8 cellular contexts compared by ENCODE assay signal in the genomic region with DNA sequence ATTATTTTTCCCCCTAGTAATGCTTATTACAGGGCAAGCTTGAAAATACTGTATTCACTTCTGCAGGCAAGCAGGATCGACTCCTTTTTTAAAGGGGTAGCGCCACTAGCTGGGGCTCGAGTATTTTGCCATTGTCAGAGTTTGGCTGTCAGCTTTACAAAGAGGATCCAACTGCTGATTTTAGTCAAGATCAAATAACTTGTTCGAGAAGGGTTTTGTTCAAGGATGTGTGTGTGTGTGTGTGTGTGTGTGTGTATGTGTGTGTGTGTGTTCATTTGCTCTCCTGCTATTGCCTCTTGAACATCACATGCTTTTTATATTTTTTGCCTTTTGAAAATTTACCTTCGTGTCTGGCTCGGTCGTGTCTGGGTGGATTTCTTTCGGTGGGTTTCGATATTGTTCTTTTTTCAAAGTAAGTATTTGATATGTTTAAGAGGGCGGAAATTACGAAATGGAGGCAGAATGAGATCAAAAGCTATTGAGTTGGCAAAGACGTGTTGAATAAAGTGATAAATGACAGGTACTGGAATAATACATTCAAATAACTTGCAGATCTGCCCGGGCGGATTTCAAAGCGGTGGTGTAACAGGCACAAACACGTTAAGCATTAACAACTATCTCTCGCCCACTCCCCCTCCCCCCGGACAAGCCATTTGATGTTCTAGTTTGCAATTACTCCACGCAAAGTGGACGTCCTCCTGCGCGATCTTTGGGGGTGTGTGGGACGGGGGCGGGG. TPM values are rescaled to one million over a fixed set of nuclear protein-coding genes. Genes with fewer than 3 reads are reported as not detected.
DNase-seq lines count a peak whose midpoint lies in the region; ATAC-seq and TF ChIP-seq lines count a peak whose summit lies in the region.

No MANE protein-coding gene starts in this region.

- H3K9ac ChIP-seq in neural progenitor cell = no peak overlapping the region

- H3K36me3 ChIP-seq in Panc1 (ENCODE audit: control insufficient read depth, insufficient read depth, low read length) (no peaks in the 10 kb centered on the region; the same call in 1 of the 2 replicates), neural progenitor cell (no peaks in the 10 kb centered on the region), thyroid gland (no peaks in the 10 kb centered on the region)

- CTCF ChIA-PET in Panc1 (lab: Charles Lee) = interaction anchor here (0.7 kb wide), 2 partner anchors 92 to 343 kb away, joined by 3 to 6 read pairs; no protein-coding TSS in a partner anchor

- DNase-seq in GM10266 (ENCODE audit: extremely low spot score) = peak; percentile 64
- peak; percentile 74 for DNase-seq in Panc1 (ENCODE audit: low read depth, low spot score)
- peak; percentile 4 to 74 (median 56) for DNase-seq in activated naive CD4-positive, alpha-beta T cell (lab: John Stamatoyannopoulos, UW)
- DNase-seq in foreskin keratinocyte = peak; percentile 78 to 82
- peak; percentile 65 for DNase-seq in neural progenitor cell (ENCODE audit: low spot score)
- DNase-seq in thyroid gland = peak; percentile 42 to 44
- DNase-seq in cerebellar nuclear complex (lab: John Stamatoyannopoulos, UW) = no peak

- peak overlapping the region; percentile 95 for H3K4me3 Mint-ChIP-seq in neural progenitor cell

- H3K4me2 ChIP-seq in neural progenitor cell = peak overlapping the region; percentile 87

- peaks cover 23% of the 10 kb centered on the region for H3F3A ChIP-seq in neural progenitor cell (ENCODE audit: low read depth)

- no peaks in the 10 kb centered on the region for H3K9me3 Mint-ChIP-seq in neural progenitor cell

- peaks cover 3% of the 10 kb centered on the region for H4K20me1 ChIP-seq in neural progenitor cell (ENCODE audit: low read depth)

- POLR2A ChIA-PET in Panc1 (lab: Charles Lee) = interaction anchor here (0.5 to 0.7 kb wide), 5 partner anchors 85 to 362 kb away, joined by 3 to 6 read pairs (median 3); no protein-coding TSS in a partner anchor

- H2AFZ ChIP-seq in neural progenitor cell (replicated peaks) = no peak overlapping the region

- TF ChIP-seq POLR2A in thyroid gland (IDR thresholded peaks at IDR 0.05) = peak in 1 of 2 donors; percentile 18

- TF ChIP-seq CTCF in GM10266 (IDR thresholded peaks at IDR 0.05; ENCODE audit: control insufficient read depth, insufficient read depth, low read depth, missing control alignments) (peak; percentile 29), Panc1 (IDR thresholded peaks at IDR 0.05) (peak; percentile 71), foreskin keratinocyte (conservative IDR thresholded peaks at IDR 0.05) (peak; percentile 55), neural progenitor cell (IDR thresholded peaks at IDR 0.05) (peak; percentile 8), thyroid gland (IDR thresholded peaks at IDR 0.05) (no peak)

- H3K4me3 ChIP-seq in Panc1 (ENCODE audit: low read depth in 2 of 2, low read length in 2 of 2) = peak overlapping the region; percentile 62 to 93
- H3K4me3 ChIP-seq in neural progenitor cell = peak overlapping the region; percentile 69
- H3K4me3 ChIP-seq in thyroid gland (replicated peaks in 1 of 3) = peak overlapping the region; percentile 3 to 67 (median 20)

- H3K4me1 ChIP-seq in Panc1 (ENCODE audit: control insufficient read depth, insufficient read depth, low read length) = peaks cover 60% of the 10 kb centered on the region
- H3K4me1 ChIP-seq in foreskin keratinocyte = peaks cover 31% of the 10 kb centered on the region
- H3K4me1 ChIP-seq in neural progenitor cell = no peaks in the 10 kb centered on the region
- peaks cover 4 to 6% of the 10 kb centered on the region in 2 donors for H3K4me1 ChIP-seq in thyroid gland

- H3K36me3 Mint-ChIP-seq in neural progenitor cell = no peaks in the 10 kb centered on the region

- H3K27ac ChIP-seq in Panc1 (ENCODE audit: low read length) = peak overlapping the region; percentile 100
- peak overlapping the region; percentile 66 for H3K27ac ChIP-seq in foreskin keratinocyte
- H3K27ac ChIP-seq in neural progenitor cell = no peak overlapping the region
- peak overlapping the region; percentile 77 to 97 (median 95) for H3K27ac ChIP-seq in thyroid gland

- in situ Hi-C loops in Panc1 (cut with HindIII; ENCODE audit: low pct_unique_long_range_greater_than_20kb, low sequenced_read_pairs) = no loop called here

- no peaks in the 10 kb centered on the region for H3K79me2 ChIP-seq in neural progenitor cell (ENCODE audit: low read depth)

- no peak overlapping the region for H3K27ac Mint-ChIP-seq in neural progenitor cell

- ATAC-seq in HG03135 (IDR thresholded peaks at IDR 0.05; ENCODE audit: unreplicated experiment) = peak; percentile 14
- peak; percentile 1 for ATAC-seq in Panc1
- ATAC-seq in foreskin keratinocyte = peak; percentile 21

- H3K4me1 Mint-ChIP-seq in neural progenitor cell = peaks cover 35% of the 10 kb centered on the region

- no TSS peak for BruUV-seq in Panc1 (replicated peaks; lab: Mats Ljungman, UMichigan)

- H3K27me3 ChIP-seq in Panc1 (ENCODE audit: control insufficient read depth, insufficient read depth, low read length) (no peaks in the 10 kb centered on the region), foreskin keratinocyte (no peaks in the 10 kb centered on the region), neural progenitor cell (peaks cover 44% of the 10 kb centered on the region), thyroid gland (no peaks in the 10 kb centered on the region)

- H3K27me3 Mint-ChIP-seq in neural progenitor cell (ENCODE audit: insufficient read depth, low read depth) = peaks cover 5% of the 10 kb centered on the region

- H3K9me3 ChIP-seq in Panc1 (ENCODE audit: control insufficient read depth, insufficient read depth, low read depth, low read length) (no peaks in the 10 kb centered on the region), neural progenitor cell (ENCODE audit: low read depth) (no peaks in the 10 kb centered on the region), thyroid gland (no peaks in the 10 kb centered on the region)

- intact Hi-C loops in Panc1 (cut with micrococcal nuclease; ENCODE audit: unreplicated experiment) (loop anchor here (5.0 to 10.0 kb wide), 2 partner anchors 145 to 362 kb away; a partner anchor contains a TSS), thyroid gland (cut with DNase I) (no loop called here)

- 0 to 1% methylated on average over 18 to 23 of the region's 24 CpGs for WGBS in thyroid gland, 2 donors

RNA-seq across cellular contexts. Expression of a gene that starts 1.1 kb away (rescaled TPM):
- total RNA-seq in Panc1 (2021; ENCODE audit: unreplicated experiment) (22.7 TPM), foreskin keratinocyte (11.0 and 12.2 TPM in 2 replicates), neural progenitor cell (ENCODE audit: low replicate concordance) (1.5 and 1.8 TPM in 2 replicates), thyroid gland (10 to 100 TPM in 3 of 4 donors, 1 to 10 TPM in 1; 7.6 to 36.3 (median 21.2) TPM)
- polyA plus RNA-seq in Panc1 (2012; ENCODE audit: insufficient read length) = 7.6 TPM
- 2.0 and 2.6 TPM in 2 replicates for polyA plus RNA-seq in foreskin keratinocyte

Comparison
In these comparisons a context has a peak if more than half of its experiments do, and no peak if none do; other contexts are left out.
1. DNase-seq: peak in GM10266 (single experiment), Panc1 (single experiment), activated naive CD4-positive, alpha-beta T cell (4 of 4), foreskin keratinocyte (2 of 2), neural progenitor cell (single experiment) and thyroid gland (2 of 2); none in cerebellar nuclear complex (0 of 2).
2. CTCF ChIP-seq: peak in GM10266 (single experiment), Panc1 (single experiment), foreskin keratinocyte (single experiment) and neural progenitor cell (single experiment); none in thyroid gland (0 of 6).
3. H3K4me3 ChIP-seq: peak in every context shown above with its lines; median percentile 78 in Panc1; 69 in neural progenitor cell; 20 in thyroid gland.
4. Peak in every context shown above with its lines, with median percentiles within 50 percentile points of each other: ATAC-seq.